Comparison of ENCODE assay signal across 10 cellular contexts in the genomic region with DNA sequence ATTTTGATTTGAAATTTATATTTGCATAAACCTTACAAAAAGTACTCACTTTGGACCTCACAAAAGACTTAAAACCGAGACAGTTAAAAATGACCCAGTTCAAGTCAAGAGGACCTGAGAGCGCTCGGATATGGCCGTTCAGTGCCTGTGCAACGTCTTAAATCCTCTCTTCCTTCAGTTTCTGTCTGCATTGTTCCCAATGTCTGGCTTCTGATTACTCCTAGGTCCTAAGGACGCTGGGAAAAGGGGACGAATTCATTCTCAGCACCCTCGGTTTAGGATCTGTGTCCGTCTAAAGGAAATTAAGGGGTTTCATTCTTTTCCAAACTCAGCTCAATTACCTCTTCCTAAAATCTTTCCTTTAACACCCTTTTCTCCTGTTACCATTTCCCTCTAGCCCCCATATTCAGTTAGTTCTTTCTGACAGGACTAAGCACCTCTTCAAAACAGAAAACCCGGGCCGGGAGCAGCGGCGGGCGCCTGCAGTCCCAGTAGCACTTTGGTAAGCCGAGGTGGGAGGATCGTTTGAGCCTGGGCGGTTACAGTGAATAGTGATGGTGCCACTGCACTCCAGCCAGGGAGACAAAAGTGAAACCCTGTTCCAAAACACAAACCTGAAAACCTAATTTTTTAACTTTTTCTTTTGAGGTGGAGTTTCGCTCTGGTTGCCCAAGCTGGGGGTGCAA. TPM values are rescaled to one million over a fixed set of nuclear protein-coding genes. Genes with fewer than 3 reads are reported as not detected.
DNase-seq lines count a peak whose midpoint lies in the region; ATAC-seq, FAIRE-seq and TF ChIP-seq lines count a peak whose summit lies in the region.
"Had no signal": no experiment of that assay in that cellular context is flagged by ENCODE, and none has a peak within 500 bp of the region (broad histone marks: within the 10 kb centered on the region; RNA-seq: fewer than 3 reads in every experiment).

No MANE protein-coding gene starts in this region.

- in situ Hi-C loops in ACHN (cut with HindIII; ENCODE audit: low pct_ligation_motif_present, low pct_unique_long_range_greater_than_20kb, low sequenced_read_pairs): no loop called here

- no peaks in the 10 kb centered on the region for H4K20me1 ChIP-seq in neural cell (ENCODE audit: insufficient read depth)

- TF ChIP-seq RAD21 in neural cell (conservative IDR thresholded peaks at IDR 0.05): no peak

- H3F3A ChIP-seq in neural cell (ENCODE audit: insufficient read depth, low read length, poor library complexity, severe bottlenecking): no peaks in the 10 kb centered on the region

- no peak overlapping the region for H3K27ac ChIP-seq in neural cell (ENCODE audit: low read length)
- no peak overlapping the region for H3K27ac ChIP-seq in uterus

- peak overlapping the region; percentile 5 for H3K27ac Mint-ChIP-seq in T-helper 17 cell

- no peak for ATAC-seq in T-helper 17 cell

- H3K4me1 ChIP-seq in uterus: no peaks in the 10 kb centered on the region

- no peaks in the 10 kb centered on the region for H3K9me2 ChIP-seq in neural cell (ENCODE audit: insufficient read depth, low read length)

- TF ChIP-seq EP300 in neural cell (conservative IDR thresholded peaks at IDR 0.05; ENCODE audit: poor library complexity, severe bottlenecking): no peak

- H3K4me3 ChIP-seq in epithelial cell of proximal tubule (ENCODE audit: low read depth, low read length) (peak overlapping the region; percentile 43), neural cell (ENCODE audit: low read length) (peak overlapping the region; percentile 19), uterus (no peak overlapping the region)

- TF ChIP-seq POLR2A in uterus (IDR thresholded peaks at IDR 0.05) (no peak), H54 (IDR thresholded peaks at IDR 0.05; ENCODE audit: low read depth, low read length) (no peak)

- H3K4me2 ChIP-seq in neural cell (ENCODE audit: low read length): no peak overlapping the region

- peaks cover 5% of the 10 kb centered on the region for H3K36me3 Mint-ChIP-seq in T-helper 17 cell (ENCODE audit: low read depth)

- H3K36me3 ChIP-seq in neural cell (ENCODE audit: insufficient read depth, low read length) (no peaks in the 10 kb centered on the region), uterus (no peaks in the 10 kb centered on the region)

- no peaks in the 10 kb centered on the region for H3K27me3 ChIP-seq in neural cell (ENCODE audit: insufficient read depth, low read depth, low read length)
- H3K27me3 ChIP-seq in uterus: no peaks in the 10 kb centered on the region

- no peak for FAIRE-seq in H54 (lab: Jason Lieb, UNC)

- DNase-seq in AG08396 (ENCODE audit: low spot score): peak; percentile 9
- no peak for DNase-seq in T-helper 17 cell
- no peak for DNase-seq in epithelial cell of proximal tubule (ENCODE audit: low read depth)
- DNase-seq in uterus: no peak
- no peak for DNase-seq in H54 (ENCODE audit: insufficient read length, low spot score)
- no peak for DNase-seq in ACHN
- no peak for DNase-seq in NCI-H69 (lab: John Stamatoyannopoulos, UW)
- DNase-seq: GF-D8 had no signal

- peak overlapping the region; percentile 72 for H3K4me3 Mint-ChIP-seq in T-helper 17 cell

- H3K9me3 ChIP-seq in T-helper 17 cell (ENCODE audit: control insufficient read depth, low read length, poor library complexity, severe bottlenecking) (no peaks in the 10 kb centered on the region), neural cell (ENCODE audit: low read length) (no peaks in the 10 kb centered on the region), uterus (no peaks in the 10 kb centered on the region)

- TF ChIP-seq CTCF in epithelial cell of proximal tubule (conservative IDR thresholded peaks at IDR 0.05; ENCODE audit: low read depth, low read length) (no peak), neural cell (IDR thresholded peaks at IDR 0.05; ENCODE audit: poor library complexity, severe bottlenecking) (no peak), uterus (IDR thresholded peaks at IDR 0.05) (no peak)

- H3K9ac ChIP-seq in neural cell (ENCODE audit: low read length): no peak overlapping the region

- intact Hi-C loops in uterus (cut with DNase I; ENCODE audit: low total_unique reads): no loop called here

- peaks cover 4% of the 10 kb centered on the region for H3K4me1 Mint-ChIP-seq in T-helper 17 cell

- peaks cover 47% of the 10 kb centered on the region for H3K27me3 Mint-ChIP-seq in T-helper 17 cell

- no peak overlapping the region for H2AFZ ChIP-seq in neural cell (ENCODE audit: low read depth, low read length)

- H3K79me2 ChIP-seq in neural cell (replicated peaks; ENCODE audit: insufficient read depth, low read length): peaks cover 10% of the 10 kb centered on the region

TF ChIP-seq in neural cell, 6 proteins besides CTCF, POLR2A, EP300 and RAD21:
- no peak for TF ChIP-seq POLR2AphosphoS5 (IDR thresholded peaks at IDR 0.05)

RNA-seq across cellular contexts. Expression of a gene that starts 0.9 kb away (rescaled TPM):
- total RNA-seq in T-helper 17 cell (under 1 TPM in 1 of 2 donors, not detected in 1; 0.21 TPM), epithelial cell of proximal tubule (not detected in 2 replicates), uterus (under 1 TPM in 1 of 4 donors, not detected in 3; 0.90 TPM)
- 1.2 and 1.6 TPM in 2 replicates for polyA plus RNA-seq in neural cell
- polyA minus RNA-seq in neural cell: 0.23 TPM in 1 of 2 replicates, not detected in the other
- total RNA-seq: NCI-H460 had no signal

RNA-seq across cellular contexts. Expression of a gene that starts 20.1 kb away (rescaled TPM):
- total RNA-seq in T-helper 17 cell: not detected
- not detected in 2 replicates for total RNA-seq in epithelial cell of proximal tubule
- polyA plus RNA-seq in neural cell: not detected in 2 replicates
- polyA minus RNA-seq in neural cell: not detected in 2 replicates
- total RNA-seq in uterus: not detected
- total RNA-seq: NCI-H460 had no signal

Comparison
In these comparisons a context has a peak if more than half of its experiments do, and no peak if none do; other contexts are left out.
1. H3K4me3 ChIP-seq: peak in epithelial cell of proximal tubule (single experiment) and neural cell (single experiment); none in uterus (0 of 2).